ENCODE assay signal across 28 cellular contexts in genomic region chr2:150469706-150470105, GRCh38. TPM values are rescaled to one million over a fixed set of nuclear protein-coding genes. Genes with fewer than 3 reads are reported as not detected.
DNase-seq lines count a peak whose midpoint lies in the region; ATAC-seq and TF ChIP-seq lines count a peak whose summit lies in the region.
"Had no signal": no experiment of that assay in that cellular context is flagged by ENCODE, and none has a peak within 500 bp of the region (broad histone marks: within the 10 kb centered on the region; RNA-seq: fewer than 3 reads in every experiment).

No MANE protein-coding gene starts in this region.

- peaks cover 65% of the 10 kb centered on the region for H3K36me3 ChIP-seq in GM23248 (ENCODE audit: low read depth)
- peaks cover 19% of the 10 kb centered on the region for H3K36me3 ChIP-seq in fibroblast of lung (ENCODE audit: control insufficient read depth, insufficient read depth, low read length)
- H3K36me3 ChIP-seq: BLaER1 had no signal

- no peaks in the 10 kb centered on the region for H3K9me3 Mint-ChIP-seq in nephron progenitor cell

- H3K27me3 ChIP-seq in GM23248 (replicated peaks; ENCODE audit: insufficient read depth) (no peaks in the 10 kb centered on the region), fibroblast of lung (ENCODE audit: control insufficient read depth, insufficient read depth, low read length) (no peaks in the 10 kb centered on the region)
- H3K27me3 ChIP-seq: BLaER1, body of pancreas, colonic mucosa, esophagus squamous epithelium, pancreas, testis had no signal

- H3K9ac ChIP-seq in GM23248 (no peak overlapping the region; the same call in 1 of the 2 replicates), fibroblast of lung (ENCODE audit: insufficient read depth, low read length) (no peak overlapping the region)
- H3K9ac ChIP-seq: BLaER1 had no signal

- H3K79me2 ChIP-seq in GM23248 (ENCODE audit: insufficient read depth): peaks cover 64% of the 10 kb centered on the region
- H3K79me2 ChIP-seq in fibroblast of lung (ENCODE audit: control insufficient read depth, insufficient read depth, low read length): peaks cover 60% of the 10 kb centered on the region

- in situ Hi-C loops in GM23248 (cut with MboI): loop anchor here (10.0 kb wide), 1 partner anchor 675 kb away; no protein-coding TSS in a partner anchor

- DNase-seq in GM23248 (peak; percentile 46), amniotic epithelial cell (ENCODE audit: low read depth) (peak; percentile 7), fibroblast of lung (ENCODE audit: low read depth in 2 of 2) (no peak), nephron progenitor cell (no peak), NCI-H2029 treated with DMSO at 0.1 percent for 48 hours (lab: John Stamatoyannopoulos, UW) (no peak), NCI-H187 (lab: John Stamatoyannopoulos, UW) (no peak)
- DNase-seq: ACHN; activated CD4-positive, alpha-beta memory T cell treated with anti-CD3 and anti-CD28 coated beads, Interleukin-2, amount 10 ng/mL, durations not matched to agents 7 days and 5 days; activated gamma-delta T cell; body of pancreas; colonic mucosa; effector memory CD8-positive, alpha-beta T cell; esophagus squamous epithelium; head of caudate nucleus; natural killer cell; NCI-H1417; NCI-H82; pancreas; right cardiac atrium; stimulated activated CD4-positive, alpha-beta T cell treated with anti-CD3 and anti-CD28 coated beads, Interleukin-12 subunit alpha, Interleukin-12 subunit beta, amount 100 ng/mL, for 4 hours; stimulated activated CD4-positive, alpha-beta T cell treated with anti-CD3 and anti-CD28 coated beads, Interleukin-4, amount 100 ng/mL, for 4 hours; stimulated activated naive CD4-positive, alpha-beta T cell; testis had no signal

- peak overlapping the region; percentile 61 for H3K27ac Mint-ChIP-seq in nephron progenitor cell
- H3K27ac Mint-ChIP-seq: activated CD4-positive, alpha-beta memory T cell treated with anti-CD3 and anti-CD28 coated beads, Interleukin-2, amount 10 ng/mL, durations not matched to agents 7 days and 5 days; effector memory CD8-positive, alpha-beta T cell; natural killer cell had no signal

- no peaks in the 10 kb centered on the region for H3K27me3 Mint-ChIP-seq in nephron progenitor cell (ENCODE audit: low read depth, poor library complexity)
- H3K27me3 Mint-ChIP-seq: activated CD4-positive, alpha-beta memory T cell treated with anti-CD3 and anti-CD28 coated beads, Interleukin-2, amount 10 ng/mL, durations not matched to agents 7 days and 5 days; effector memory CD8-positive, alpha-beta T cell had no signal

- H4K20me1 ChIP-seq in GM23248 (ENCODE audit: insufficient read depth) (peaks cover 6% of the 10 kb centered on the region; the same call in 1 of the 2 replicates), fibroblast of lung (ENCODE audit: control insufficient read depth, extremely low read depth, insufficient read depth, low read length) (no peaks in the 10 kb centered on the region)
- H4K20me1 ChIP-seq: BLaER1 had no signal

- peaks cover 96% of the 10 kb centered on the region for H3F3A ChIP-seq in GM23248 (ENCODE audit: insufficient read depth)

- H2AFZ ChIP-seq in GM23248 (no peak overlapping the region), fibroblast of lung (ENCODE audit: low read length) (no peak overlapping the region)

- H3K9me2 ChIP-seq in GM23248 (ENCODE audit: insufficient read depth): no peaks in the 10 kb centered on the region

- H3K4me2 ChIP-seq in GM23248 (ENCODE audit: unreplicated experiment) (peak overlapping the region; percentile 68), fibroblast of lung (ENCODE audit: extremely low read depth, insufficient read depth, low read length) (peak overlapping the region; percentile 26)
- H3K4me2 ChIP-seq: BLaER1 had no signal

- peak overlapping the region; percentile 95 for H3K27ac ChIP-seq in GM23248
- peak overlapping the region; percentile 19 for H3K27ac ChIP-seq in fibroblast of lung (ENCODE audit: insufficient read depth, low read length)
- H3K27ac ChIP-seq: BLaER1, body of pancreas, colonic mucosa, pancreas, testis had no signal

- WGBS in GM23248 (ENCODE audit: low coverage in 1 of 2, low lambda C conversion rate in 2 of 2, missing lambda C conversion rate in 2 of 2), 2 experiments: 75 to 76% methylated on average over 9 of the region's 9 CpGs

- peaks cover 64% of the 10 kb centered on the region for H3K36me3 Mint-ChIP-seq in nephron progenitor cell (ENCODE audit: low read depth)
- H3K36me3 Mint-ChIP-seq: natural killer cell had no signal

- peaks cover 20% of the 10 kb centered on the region for H3K4me1 Mint-ChIP-seq in nephron progenitor cell
- H3K4me1 Mint-ChIP-seq: activated CD4-positive, alpha-beta memory T cell treated with anti-CD3 and anti-CD28 coated beads, Interleukin-2, amount 10 ng/mL, durations not matched to agents 7 days and 5 days; natural killer cell had no signal

- no peak overlapping the region for H3K4me3 ChIP-seq in GM23248
- H3K4me3 ChIP-seq in fibroblast of lung (replicated peaks in 1 of 4; ENCODE audit: control extremely low read depth in 1 of 4, insufficient read depth in 1 of 4, low read depth in 3 of 4, low read length in 4 of 4): peak overlapping the region in 1 of 4 experiments; percentile 15
- H3K4me3 ChIP-seq: BLaER1, body of pancreas, colonic mucosa, esophagus squamous epithelium, pancreas, testis had no signal

- H3K9me3 ChIP-seq in GM23248 (ENCODE audit: low read depth) (no peaks in the 10 kb centered on the region), fibroblast of lung (ENCODE audit: control insufficient read depth, insufficient read depth, low read depth, low read length) (no peaks in the 10 kb centered on the region)
- H3K9me3 ChIP-seq: BLaER1, body of pancreas, colonic mucosa, esophagus squamous epithelium, pancreas, testis had no signal

- no peak overlapping the region for H3K4me3 Mint-ChIP-seq in nephron progenitor cell
- H3K4me3 Mint-ChIP-seq: activated CD4-positive, alpha-beta memory T cell treated with anti-CD3 and anti-CD28 coated beads, Interleukin-2, amount 10 ng/mL, durations not matched to agents 7 days and 5 days; effector memory CD8-positive, alpha-beta T cell; natural killer cell had no signal

- no peak for ATAC-seq in GM18861 (IDR thresholded peaks at IDR 0.05; ENCODE audit: unreplicated experiment)
- ATAC-seq in HG02678 (IDR thresholded peaks at IDR 0.05; ENCODE audit: unreplicated experiment): no peak
- ATAC-seq: body of pancreas; effector memory CD8-positive, alpha-beta T cell; left lobe of liver; natural killer cell; pancreas; right cardiac atrium; Right ventricle myocardium inferior had no signal

- peaks cover 93% of the 10 kb centered on the region for H3K4me1 ChIP-seq in GM23248 (ENCODE audit: insufficient read depth)
- H3K4me1 ChIP-seq in fibroblast of lung (ENCODE audit: control insufficient read depth, extremely low read depth, insufficient read depth, low read length): peaks cover 44% of the 10 kb centered on the region
- H3K4me1 ChIP-seq: BLaER1, pancreas, testis had no signal

- no peak for TF ChIP-seq CTCF in fibroblast of lung (conservative IDR thresholded peaks at IDR 0.05 in 1 of 2, IDR thresholded peaks at IDR 0.05 in 1 of 2; ENCODE audit: low read depth in 1 of 2, low read length in 2 of 2)
- TF ChIP-seq CTCF in nephron progenitor cell (IDR thresholded peaks at IDR 0.05): no peak

RNA-seq across cellular contexts. Expression of gene RND3, which starts 17.8 kb away (rescaled TPM):
- 244 and 271 TPM in 2 replicates for total RNA-seq in GM23248 (2014; rRNA removed; shearing (Covaris generic))
- polyA plus RNA-seq in GM23248 (2016; fragmentation: Nextera tagmentation; extraction: Ambion mirVana) (198 and 199 TPM in 2 replicates), fibroblast of lung (363 and 403 TPM in 2 replicates)
- total RNA-seq in fibroblast of lung: 559 and 1,405 TPM in 2 replicates
- 306 and 351 TPM in 2 replicates for polyA plus RNA-seq in fibroblast of lung (2012)
- 170 and 247 TPM in 2 replicates for polyA minus RNA-seq in fibroblast of lung (ENCODE audit: low replicate concordance)
- total RNA-seq: activated CD4-positive, alpha-beta memory T cell treated with anti-CD3 and anti-CD28 coated beads, Interleukin-2, amount 10 ng/mL, durations not matched to agents 7 days and 5 days; natural killer cell had no signal

Comparison
In these comparisons a context has a peak if more than half of its experiments do, and no peak if none do; other contexts are left out.
1. DNase-seq: peak in GM23248 (single experiment) and amniotic epithelial cell (single experiment); none in fibroblast of lung (0 of 2), nephron progenitor cell (single experiment), NCI-H2029 treated with DMSO at 0.1 percent for 48 hours (single experiment) and NCI-H187 (0 of 2).